Comparison of ENCODE assay signal across 8 cellular contexts in genomic region chr7:100545636-100546128, GRCh38. TPM values are rescaled to one million over a fixed set of nuclear protein-coding genes. Genes with fewer than 3 reads are reported as not detected.
DNase-seq lines count a peak whose midpoint lies in the region; ATAC-seq and TF ChIP-seq lines count a peak whose summit lies in the region.

No MANE protein-coding gene starts in this region.

- peaks cover 55% of the 10 kb centered on the region for H3K4me1 Mint-ChIP-seq in chondrocyte (ENCODE audit: low read depth)

- peak overlapping the region; percentile 0 for H3K4me3 ChIP-seq in lower lobe of right lung

- intact Hi-C loops in lower lobe of right lung (cut with DNase I), result no loop called here

- H3K27ac Mint-ChIP-seq in chondrocyte (ENCODE audit: unreplicated experiment), result peak overlapping the region; percentile 93

- DNase-seq in stimulated activated naive CD4-positive, alpha-beta T cell treated with Interleukin-2 at 50 U/mL for 16 hours (lab: John Stamatoyannopoulos, UW), result peak; percentile 65
- DNase-seq in stimulated activated naive CD4-positive, alpha-beta T cell (lab: John Stamatoyannopoulos, UW), result no peak
- DNase-seq in SW480 (ENCODE audit: low spot score), result peak; percentile 98
- DNase-seq in chondrocyte (ENCODE audit: low spot score), result no peak
- no peak for DNase-seq in lower lobe of right lung
- peak; percentile 72 for DNase-seq in stimulated activated naive CD8-positive, alpha-beta T cell treated with anti-CD3 and anti-CD28 coated beads, Interleukin-15, Interleukin-2, amounts not matched to agents 100 U/mL and 50 U/mL, for 24 hours
- no peak for DNase-seq in germinal center (ENCODE audit: low spot score)

- peak; percentile 37 for ATAC-seq in HG02973 (IDR thresholded peaks at IDR 0.05; ENCODE audit: unreplicated experiment)
- ATAC-seq in lower lobe of right lung, result peak; percentile 79 to 86
- ATAC-seq in stimulated activated naive CD8-positive, alpha-beta T cell treated with anti-CD3 and anti-CD28 coated beads, Interleukin-15, Interleukin-2, amounts not matched to agents 100 U/mL and 50 U/mL, for 24 hours, result peak; percentile 85

- H3K36me3 ChIP-seq in lower lobe of right lung, result peaks cover 6% of the 10 kb centered on the region

- H3K27me3 Mint-ChIP-seq in chondrocyte (ENCODE audit: low read depth), result no peaks in the 10 kb centered on the region

- no peaks in the 10 kb centered on the region for H3K9me3 ChIP-seq in lower lobe of right lung

- H3K36me3 Mint-ChIP-seq in chondrocyte (ENCODE audit: low read depth), result peaks cover 2% of the 10 kb centered on the region

- H3K27ac ChIP-seq in lower lobe of right lung, result peak overlapping the region; percentile 88

- H3K9me3 Mint-ChIP-seq in chondrocyte (ENCODE audit: low read depth), result no peaks in the 10 kb centered on the region

- peak overlapping the region; percentile 14 for H3K4me3 Mint-ChIP-seq in chondrocyte (ENCODE audit: unreplicated experiment)

- TF ChIP-seq CTCF in chondrocyte (IDR thresholded peaks at IDR 0.05), result peak; percentile 62
- peak; percentile 11 for TF ChIP-seq CTCF in lower lobe of right lung (IDR thresholded peaks at IDR 0.05)

- no peaks in the 10 kb centered on the region for H3K27me3 ChIP-seq in lower lobe of right lung (ENCODE audit: low read depth)

- H3K4me1 ChIP-seq in lower lobe of right lung, result peaks cover 66% of the 10 kb centered on the region

RNA-seq across cellular contexts. Expression of gene AGFG2, which starts 6.7 kb away (rescaled TPM):
- total RNA-seq in chondrocyte (7.7 to 8.2 TPM (median 7.8 TPM) in 3 replicates), lower lobe of right lung (22.9 TPM)

RNA-seq across cellular contexts. Expression of gene SAP25, which starts 28.0 kb away (rescaled TPM):
- 0.70 to 1.1 TPM in 2 of 3 replicates, not detected in the other for total RNA-seq in chondrocyte
- total RNA-seq in lower lobe of right lung, result 10.6 TPM

RNA-seq across cellular contexts. Expression of gene LRCH4, which starts 40.2 kb away (rescaled TPM):
- 42.0 to 45.8 TPM (median 43.9 TPM) in 3 replicates for total RNA-seq in chondrocyte
- total RNA-seq in lower lobe of right lung, result 80.3 TPM

RNA-seq across cellular contexts. Expression of gene FBXO24, which starts 40.4 kb away (rescaled TPM):
- total RNA-seq in chondrocyte, result 0.57 to 1.2 TPM (median 0.82 TPM) in 3 replicates
- total RNA-seq in lower lobe of right lung, result 0.74 TPM

RNA-seq across cellular contexts. Expression of gene PCOLCE, which starts 56.5 kb away (rescaled TPM):
- 153 to 203 TPM (median 153 TPM) in 3 replicates for total RNA-seq in chondrocyte
- total RNA-seq in lower lobe of right lung, result 75.2 TPM

Comparison
In these comparisons a context has a peak if more than half of its experiments do, and no peak if none do; other contexts are left out.
1. DNase-seq: peak in stimulated activated naive CD4-positive, alpha-beta T cell treated with Interleukin-2 at 50 U/mL for 16 hours (single experiment), SW480 (single experiment) and stimulated activated naive CD8-positive, alpha-beta T cell treated with anti-CD3 and anti-CD28 coated beads, Interleukin-15, Interleukin-2, amounts not matched to agents 100 U/mL and 50 U/mL, for 24 hours (single experiment); none in stimulated activated naive CD4-positive, alpha-beta T cell (0 of 6), chondrocyte (single experiment), lower lobe of right lung (single experiment) and germinal center (single experiment).
2. Peak in every context shown above with its lines, with median percentiles within 50 percentile points of each other: ATAC-seq.